In genomic region chr17:61722398-61722797, GRCh38 we compare ENCODE assay signal across 34 cellular contexts.
"Had no signal": no experiment of that assay in that cellular context is flagged by ENCODE, and none has a peak within 500 bp of the region (broad histone marks: within the 10 kb centered on the region; RNA-seq: fewer than 3 reads in every experiment).

No MANE protein-coding gene starts in this region.

- H3K4me3 ChIP-seq: MG63 had no signal

- DNase-seq: Karpas-422, Kasumi-1, MG63, MM.1S, MV-4-11, NCI-H1048, NCI-H1092, NCI-H1092 treated with DMSO at 0.1 percent for 48 hours, NCI-H1105, NCI-H1105 treated with DMSO at 0.1 percent for 48 hours, NCI-H1417, NCI-H1417 treated with DMSO at 0.1 percent for 48 hours, NCI-H1436, NCI-H1436 treated with DMSO at 0.1 percent for 48 hours, NCI-H1694, NCI-H1694 treated with DMSO at 0.1 percent for 48 hours, NCI-H187, NCI-H187 treated with DMSO at 0.1 percent for 48 hours, NCI-H1930, NCI-H2029, NCI-H2029 treated with DMSO at 0.1 percent for 48 hours, NCI-H2081, NCI-H2081 treated with DMSO at 0.1 percent for 48 hours, NCI-H2107, NCI-H2171, NCI-H2171 treated with DMSO at 0.1 percent for 48 hours, NCI-H2227 treated with DMSO at 0.1 percent for 48 hours, NCI-H226, NCI-H345, NCI-H446, NCI-H446 treated with DMSO at 0.1 percent for 48 hours, NCI-H510A, NCI-H510A treated with DMSO at 0.1 percent for 48 hours, NCI-H524 had no signal

- H3K27me3 ChIP-seq: MG63 had no signal
